In genomic region chr7:20220824-20221547, GRCh38 we compare ENCODE assay signal across 8 cellular contexts. TPM values are rescaled to one million over a fixed set of nuclear protein-coding genes. Genes with fewer than 3 reads are reported as not detected.
A peak's percentile ranks its signal among the peaks of the same experiment; 100 is the strongest.
DNase-seq lines count a peak whose midpoint lies in the region; ATAC-seq lines count a peak whose summit lies in the region.

No MANE protein-coding gene starts in this region.

- DNase-seq in CD8-positive, alpha-beta memory T cell = no peak
- DNase-seq in adipocyte (ENCODE audit: low read depth) (peak; percentile 76), memory B cell (ENCODE audit: low spot score in 2 of 2) (no peak), OCI-M2 (lab: John Stamatoyannopoulos, UW; ENCODE audit: unreplicated experiment) (no peak), NCI-H82 (lab: John Stamatoyannopoulos, UW) (no peak)
- no peak for DNase-seq in activated CD4-positive, alpha-beta T cell treated with anti-CD3 and anti-CD28 coated beads, Interleukin-2, amount 50 U/mL, for 4 hours

- peak overlapping the region in 2 of 7 donors; percentile 20 to 24 for H3K4me3 Mint-ChIP-seq in CD8-positive, alpha-beta memory T cell
- H3K4me3 Mint-ChIP-seq in memory B cell = peak overlapping the region; percentile 71

- peak overlapping the region; percentile 59 for H3K9ac ChIP-seq in adipocyte (ENCODE audit: low read length)

- no peak overlapping the region for H3K27ac Mint-ChIP-seq in CD8-positive, alpha-beta memory T cell
- peak overlapping the region; percentile 97 for H3K27ac Mint-ChIP-seq in memory B cell

- CTCF ChIA-PET in CD8-positive, alpha-beta memory T cell (lab: Charles Lee) = no interaction called here

- H3K27ac ChIP-seq in CD8-positive, alpha-beta memory T cell (ENCODE audit: low read depth, low read length) = peak overlapping the region; percentile 64

- H3K9me3 Mint-ChIP-seq in CD8-positive, alpha-beta memory T cell = peaks cover 0 to 4% (median under 1%) of the 10 kb centered on the region in 5 donors
- no peaks in the 10 kb centered on the region for H3K9me3 Mint-ChIP-seq in memory B cell

- H3K27me3 Mint-ChIP-seq in CD8-positive, alpha-beta memory T cell = peaks cover 0 to 2% of the 10 kb centered on the region in 2 donors
- no peaks in the 10 kb centered on the region for H3K27me3 Mint-ChIP-seq in memory B cell

- H3K36me3 Mint-ChIP-seq in CD8-positive, alpha-beta memory T cell = peaks cover 0 to 2% (median 0%) of the 10 kb centered on the region in 3 donors
- H3K36me3 Mint-ChIP-seq in memory B cell = no peaks in the 10 kb centered on the region

- H3K4me1 ChIP-seq in CD8-positive, alpha-beta memory T cell (ENCODE audit: insufficient read depth, low read length) = peaks cover 10% of the 10 kb centered on the region
- peaks cover 32% of the 10 kb centered on the region for H3K4me1 ChIP-seq in adipocyte (ENCODE audit: control insufficient read depth, insufficient read depth, low read length)

- peaks cover 4 to 30% (median 8%) of the 10 kb centered on the region in 3 donors for H3K4me1 Mint-ChIP-seq in CD8-positive, alpha-beta memory T cell
- H3K4me1 Mint-ChIP-seq in memory B cell = peaks cover 41% of the 10 kb centered on the region

- ATAC-seq in HG03045 (IDR thresholded peaks at IDR 0.05; ENCODE audit: unreplicated experiment) (peak; percentile 14), memory B cell (ENCODE audit: low read depth) (no peak), GM21723 (IDR thresholded peaks at IDR 0.05; ENCODE audit: unreplicated experiment) (no peak)

- no peak overlapping the region for H3K4me3 ChIP-seq in CD8-positive, alpha-beta memory T cell (ENCODE audit: low read length)
- no peak overlapping the region for H3K4me3 ChIP-seq in adipocyte (ENCODE audit: low read length)

- H3K36me3 ChIP-seq in CD8-positive, alpha-beta memory T cell (ENCODE audit: insufficient read depth, low read length) = no peaks in the 10 kb centered on the region
- no peaks in the 10 kb centered on the region for H3K36me3 ChIP-seq in adipocyte (ENCODE audit: control insufficient read depth, insufficient read depth, low read length, severe bottlenecking)

- no peaks in the 10 kb centered on the region for H3K9me3 ChIP-seq in CD8-positive, alpha-beta memory T cell (ENCODE audit: low read length)
- no peaks in the 10 kb centered on the region for H3K9me3 ChIP-seq in adipocyte (ENCODE audit: control insufficient read depth, low read length)

- POLR2A ChIA-PET in CD8-positive, alpha-beta memory T cell (lab: Charles Lee) = no interaction called here

- H3K27me3 ChIP-seq in CD8-positive, alpha-beta memory T cell (ENCODE audit: insufficient read depth, low read length, poor library complexity, severe bottlenecking) = no peaks in the 10 kb centered on the region
- no peaks in the 10 kb centered on the region for H3K27me3 ChIP-seq in adipocyte (replicated peaks; ENCODE audit: control insufficient read depth, insufficient read depth, low read length)

RNA-seq across cellular contexts. Expression of gene MACC1, which starts 3.8 kb away (rescaled TPM):
- under 1 TPM; 0.37 to 0.86 TPM for total RNA-seq in CD8-positive, alpha-beta memory T cell
- polyA plus RNA-seq in CD8-positive, alpha-beta memory T cell = 0.08 TPM
